8 cellular contexts compared by ENCODE assay signal in genomic region chr3:102909904-102910303, GRCh38.
"Had no signal": no experiment of that assay in that cellular context is flagged by ENCODE, and none has a peak within 500 bp of the region (broad histone marks: within the 10 kb centered on the region; RNA-seq: fewer than 3 reads in every experiment).

No MANE protein-coding gene starts in this region.

- ATAC-seq: HCT116 had no signal

- H3K27ac ChIP-seq: GM23248 had no signal

- H3K27ac Mint-ChIP-seq: H9, HFFc6 had no signal

- H3K9me3 ChIP-seq: HAP-1 had no signal

- H3K9ac ChIP-seq: GM23248 had no signal

- DNase-seq: GM23248, GOT3, H7, H9, HCEC 1CT, HFFc6 had no signal

- H3K9me3 Mint-ChIP-seq: H9 had no signal

- H3K36me3 ChIP-seq: HAP-1 had no signal

- H2AFZ ChIP-seq: GM23248 had no signal

- H3K4me1 ChIP-seq: HAP-1 had no signal

- H3K4me3 ChIP-seq: GM23248, HAP-1 had no signal

- H3K4me3 Mint-ChIP-seq: H9, HFFc6 had no signal
